1 cellular context compared by ENCODE assay signal in the genomic region with DNA sequence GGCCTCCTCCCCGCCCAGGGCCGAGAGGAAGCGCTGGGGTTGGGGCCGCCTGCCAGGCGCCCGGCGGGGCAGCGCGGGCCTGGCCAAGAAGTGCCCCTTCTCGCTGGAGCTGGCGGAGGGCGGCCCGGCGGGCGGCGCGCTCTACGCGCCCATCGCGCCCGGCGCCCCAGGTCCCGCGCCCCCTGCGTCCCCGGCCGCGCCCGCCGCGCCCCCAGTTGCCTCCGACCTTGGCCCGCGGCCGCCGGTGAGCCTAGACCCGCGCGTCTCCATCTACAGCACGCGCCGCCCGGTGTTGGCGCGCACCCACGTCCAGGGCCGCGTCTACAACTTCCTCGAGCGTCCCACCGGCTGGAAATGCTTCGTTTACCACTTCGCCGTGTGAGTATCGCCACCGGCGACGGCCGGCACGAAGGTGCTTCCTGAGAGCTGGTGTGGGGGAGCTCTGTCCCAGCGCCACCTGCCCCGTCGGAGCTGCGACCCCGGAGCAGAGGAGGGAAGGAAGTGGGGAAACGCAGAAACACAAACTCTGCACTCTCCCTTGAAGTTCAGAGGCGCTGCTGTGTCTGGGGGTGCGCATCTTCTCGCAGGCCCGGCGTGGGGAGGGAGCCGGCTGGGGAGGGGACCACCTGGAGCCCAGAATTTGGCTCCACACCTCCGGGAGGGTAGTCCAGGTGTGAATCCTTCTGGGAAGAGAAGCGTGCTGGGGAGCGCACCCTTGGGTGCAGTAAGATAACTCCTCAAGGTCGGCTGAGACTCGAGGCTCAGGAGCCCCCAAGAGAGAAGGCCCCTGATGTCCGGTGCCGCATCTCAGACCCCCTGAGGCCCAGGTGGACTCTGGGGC.
TF ChIP-seq lines count a peak whose summit lies in the region.

No MANE protein-coding gene starts in this region.

TF ChIP-seq in HepG2, 621 proteins besides CTCF, POLR2A, EP300 and RAD21:
- TF ChIP-seq, protein P1, sequence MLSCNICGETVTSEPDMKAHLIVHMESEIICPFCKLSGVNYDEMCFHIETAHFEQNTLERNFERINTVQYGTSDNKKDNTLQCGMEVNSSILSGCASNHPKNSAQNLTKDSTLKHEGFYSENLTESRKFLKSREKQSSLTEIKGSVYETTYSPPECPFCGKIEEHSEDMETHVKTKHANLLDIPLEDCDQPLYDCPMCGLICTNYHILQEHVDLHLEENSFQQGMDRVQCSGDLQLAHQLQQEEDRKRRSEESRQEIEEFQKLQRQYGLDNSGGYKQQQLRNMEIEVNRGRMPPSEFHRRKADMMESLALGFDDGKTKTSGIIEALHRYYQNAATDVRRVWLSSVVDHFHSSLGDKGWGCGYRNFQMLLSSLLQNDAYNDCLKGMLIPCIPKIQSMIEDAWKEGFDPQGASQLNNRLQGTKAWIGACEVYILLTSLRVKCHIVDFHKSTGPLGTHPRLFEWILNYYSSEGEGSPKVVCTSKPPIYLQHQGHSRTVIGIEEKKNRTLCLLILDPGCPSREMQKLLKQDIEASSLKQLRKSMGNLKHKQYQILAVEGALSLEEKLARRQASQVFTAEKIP (CRISPR knock-in tag; IDR thresholded peaks at IDR 0.05; ENCODE audit: borderline replicate concordance), result no peak
- TF ChIP-seq CCAR2 (optimal IDR thresholded peaks at IDR 0.05; ENCODE audit: low read depth, low read length), result no peak
- TF ChIP-seq, protein P2, sequence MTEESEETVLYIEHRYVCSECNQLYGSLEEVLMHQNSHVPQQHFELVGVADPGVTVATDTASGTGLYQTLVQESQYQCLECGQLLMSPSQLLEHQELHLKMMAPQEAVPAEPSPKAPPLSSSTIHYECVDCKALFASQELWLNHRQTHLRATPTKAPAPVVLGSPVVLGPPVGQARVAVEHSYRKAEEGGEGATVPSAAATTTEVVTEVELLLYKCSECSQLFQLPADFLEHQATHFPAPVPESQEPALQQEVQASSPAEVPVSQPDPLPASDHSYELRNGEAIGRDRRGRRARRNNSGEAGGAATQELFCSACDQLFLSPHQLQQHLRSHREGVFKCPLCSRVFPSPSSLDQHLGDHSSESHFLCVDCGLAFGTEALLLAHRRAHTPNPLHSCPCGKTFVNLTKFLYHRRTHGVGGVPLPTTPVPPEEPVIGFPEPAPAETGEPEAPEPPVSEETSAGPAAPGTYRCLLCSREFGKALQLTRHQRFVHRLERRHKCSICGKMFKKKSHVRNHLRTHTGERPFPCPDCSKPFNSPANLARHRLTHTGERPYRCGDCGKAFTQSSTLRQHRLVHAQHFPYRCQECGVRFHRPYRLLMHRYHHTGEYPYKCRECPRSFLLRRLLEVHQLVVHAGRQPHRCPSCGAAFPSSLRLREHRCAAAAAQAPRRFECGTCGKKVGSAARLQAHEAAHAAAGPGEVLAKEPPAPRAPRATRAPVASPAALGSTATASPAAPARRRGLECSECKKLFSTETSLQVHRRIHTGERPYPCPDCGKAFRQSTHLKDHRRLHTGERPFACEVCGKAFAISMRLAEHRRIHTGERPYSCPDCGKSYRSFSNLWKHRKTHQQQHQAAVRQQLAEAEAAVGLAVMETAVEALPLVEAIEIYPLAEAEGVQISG (CRISPR knock-in tag; IDR thresholded peaks at IDR 0.05), result no peak
- TF ChIP-seq DNMT1 (CRISPR knock-in tag; IDR thresholded peaks at IDR 0.05), result no peak
- no peak for TF ChIP-seq TBX2 (CRISPR knock-in tag; IDR thresholded peaks at IDR 0.05; ENCODE audit: borderline replicate concordance)
- no peak for TF ChIP-seq WIZ (CRISPR knock-in tag; IDR thresholded peaks at IDR 0.05)
- TF ChIP-seq ZNF879 (CRISPR knock-in tag; IDR thresholded peaks at IDR 0.05), result no peak
- no peak for TF ChIP-seq ZNF20 (CRISPR knock-in tag; IDR thresholded peaks at IDR 0.05)
- TF ChIP-seq, protein P3, sequence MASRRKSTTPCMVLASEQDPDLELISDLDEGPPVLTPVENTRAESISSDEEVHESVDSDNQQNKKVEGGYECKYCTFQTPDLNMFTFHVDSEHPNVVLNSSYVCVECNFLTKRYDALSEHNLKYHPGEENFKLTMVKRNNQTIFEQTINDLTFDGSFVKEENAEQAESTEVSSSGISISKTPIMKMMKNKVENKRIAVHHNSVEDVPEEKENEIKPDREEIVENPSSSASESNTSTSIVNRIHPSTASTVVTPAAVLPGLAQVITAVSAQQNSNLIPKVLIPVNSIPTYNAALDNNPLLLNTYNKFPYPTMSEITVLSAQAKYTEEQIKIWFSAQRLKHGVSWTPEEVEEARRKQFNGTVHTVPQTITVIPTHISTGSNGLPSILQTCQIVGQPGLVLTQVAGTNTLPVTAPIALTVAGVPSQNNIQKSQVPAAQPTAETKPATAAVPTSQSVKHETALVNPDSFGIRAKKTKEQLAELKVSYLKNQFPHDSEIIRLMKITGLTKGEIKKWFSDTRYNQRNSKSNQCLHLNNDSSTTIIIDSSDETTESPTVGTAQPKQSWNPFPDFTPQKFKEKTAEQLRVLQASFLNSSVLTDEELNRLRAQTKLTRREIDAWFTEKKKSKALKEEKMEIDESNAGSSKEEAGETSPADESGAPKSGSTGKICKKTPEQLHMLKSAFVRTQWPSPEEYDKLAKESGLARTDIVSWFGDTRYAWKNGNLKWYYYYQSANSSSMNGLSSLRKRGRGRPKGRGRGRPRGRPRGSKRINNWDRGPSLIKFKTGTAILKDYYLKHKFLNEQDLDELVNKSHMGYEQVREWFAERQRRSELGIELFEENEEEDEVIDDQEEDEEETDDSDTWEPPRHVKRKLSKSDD (CRISPR knock-in tag; IDR thresholded peaks at IDR 0.05; ENCODE audit: low read depth), result no peak
- no peak for TF ChIP-seq SMARCE1 (IDR thresholded peaks at IDR 0.05; ENCODE audit: borderline replicate concordance)
- TF ChIP-seq KLF15 (CRISPR knock-in tag; IDR thresholded peaks at IDR 0.05; ENCODE audit: borderline replicate concordance), result no peak
- no peak for TF ChIP-seq RFXAP (CRISPR knock-in tag; IDR thresholded peaks at IDR 0.05; ENCODE audit: borderline replicate concordance)
- TF ChIP-seq ZBTB21 (CRISPR knock-in tag; IDR thresholded peaks at IDR 0.05), result no peak
- TF ChIP-seq, protein P4, sequence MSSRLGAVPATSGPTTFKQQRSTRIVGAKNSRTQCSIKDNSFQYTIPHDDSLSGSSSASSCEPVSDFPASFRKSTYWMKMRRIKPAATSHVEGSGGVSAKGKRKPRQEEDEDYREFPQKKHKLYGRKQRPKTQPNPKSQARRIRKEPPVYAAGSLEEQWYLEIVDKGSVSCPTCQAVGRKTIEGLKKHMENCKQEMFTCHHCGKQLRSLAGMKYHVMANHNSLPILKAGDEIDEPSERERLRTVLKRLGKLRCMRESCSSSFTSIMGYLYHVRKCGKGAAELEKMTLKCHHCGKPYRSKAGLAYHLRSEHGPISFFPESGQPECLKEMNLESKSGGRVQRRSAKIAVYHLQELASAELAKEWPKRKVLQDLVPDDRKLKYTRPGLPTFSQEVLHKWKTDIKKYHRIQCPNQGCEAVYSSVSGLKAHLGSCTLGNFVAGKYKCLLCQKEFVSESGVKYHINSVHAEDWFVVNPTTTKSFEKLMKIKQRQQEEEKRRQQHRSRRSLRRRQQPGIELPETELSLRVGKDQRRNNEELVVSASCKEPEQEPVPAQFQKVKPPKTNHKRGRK (CRISPR knock-in tag; IDR thresholded peaks at IDR 0.05), result no peak
- TF ChIP-seq REL (CRISPR knock-in tag; conservative IDR thresholded peaks at IDR 0.05), result no peak
- TF ChIP-seq, protein P5, sequence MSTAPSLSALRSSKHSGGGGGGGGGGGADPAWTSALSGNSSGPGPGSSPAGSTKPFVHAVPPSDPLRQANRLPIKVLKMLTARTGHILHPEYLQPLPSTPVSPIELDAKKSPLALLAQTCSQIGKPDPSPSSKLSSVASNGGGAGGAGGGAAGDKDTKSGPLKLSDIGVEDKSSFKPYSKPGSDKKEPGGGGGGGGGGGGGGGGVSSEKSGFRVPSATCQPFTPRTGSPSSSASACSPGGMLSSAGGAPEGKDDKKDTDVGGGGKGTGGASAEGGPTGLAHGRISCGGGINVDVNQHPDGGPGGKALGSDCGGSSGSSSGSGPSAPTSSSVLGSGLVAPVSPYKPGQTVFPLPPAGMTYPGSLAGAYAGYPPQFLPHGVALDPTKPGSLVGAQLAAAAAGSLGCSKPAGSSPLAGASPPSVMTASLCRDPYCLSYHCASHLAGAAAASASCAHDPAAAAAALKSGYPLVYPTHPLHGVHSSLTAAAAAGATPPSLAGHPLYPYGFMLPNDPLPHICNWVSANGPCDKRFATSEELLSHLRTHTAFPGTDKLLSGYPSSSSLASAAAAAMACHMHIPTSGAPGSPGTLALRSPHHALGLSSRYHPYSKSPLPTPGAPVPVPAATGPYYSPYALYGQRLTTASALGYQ (CRISPR knock-in tag; IDR thresholded peaks at IDR 0.05), result no peak
- TF ChIP-seq RBFOX2 (IDR thresholded peaks at IDR 0.05; ENCODE audit: low read depth, low read length), result no peak
